Comparison of ENCODE assay signal across 29 cellular contexts in genomic region chr13:28958018-28958417, GRCh38.
"Had no signal": no experiment of that assay in that cellular context is flagged by ENCODE, and none has a peak within 500 bp of the region (broad histone marks: within the 10 kb centered on the region; RNA-seq: fewer than 3 reads in every experiment).

No MANE protein-coding gene starts in this region.

- DNase-seq: activated CD4-positive, alpha-beta memory T cell treated with anti-CD3 and anti-CD28 coated beads, Interleukin-2, amount 10 ng/mL, durations not matched to agents 7 days and 5 days; activated CD4-positive, alpha-beta T cell treated with anti-CD3 and anti-CD28 coated beads for 36 hours; activated CD4-positive, alpha-beta T cell treated with anti-CD3 and anti-CD28 coated beads, Interleukin-2, amount 10 ng/mL, durations not matched to agents 7 days and 5 days; activated CD4-positive, alpha-beta T cell treated with anti-CD3 and anti-CD28 coated beads, Interleukin-2, amount 50 U/mL, for 4 hours; activated CD4-positive, CD25-positive, alpha-beta regulatory T cell; activated CD4-positive, CD25-positive, alpha-beta regulatory T cell treated with anti-CD3 and anti-CD28 coated beads, Interleukin-2, amount 50 U/mL, for 72 hours; activated CD8-positive, alpha-beta memory T cell treated with anti-CD3 and anti-CD28 coated beads, Interleukin-2, amount 50 U/mL, for 48 hours; activated effector memory CD4-positive, alpha-beta T cell treated with Interleukin-2 at 50 U/mL for 16 hours; activated gamma-delta T cell treated with Interleukin-2 at 50 U/mL for 16 hours; activated naive CD4-positive, alpha-beta T cell treated with anti-CD3 and anti-CD28 coated beads, Interleukin-2, amount 50 U/mL, for 16 hours; activated naive CD4-positive, alpha-beta T cell treated with Interleukin-2 at 50 U/mL for 16 hours; activated T-cell treated with anti-CD3 and anti-CD28 coated beads for 4 hours; activated T-cell treated with anti-CD3 and anti-CD28 coated beads, Interleukin-2, amount 50 U/mL, for 24 hours; amniotic stem cell; central memory CD4-positive, alpha-beta T cell; cortex of kidney; dermis blood vessel endothelial cell; effector CD4-positive, alpha-beta T cell; effector memory CD8-positive, alpha-beta T cell; erythroblast; foreskin keratinocyte; gastrocnemius medialis; glutamatergic neuron; heart right ventricle; T-helper 1 cell; T-helper 2 cell had no signal

- H3K9me3 ChIP-seq: esophagus muscularis mucosa, gastrocnemius medialis had no signal

- H3K27ac Mint-ChIP-seq: activated CD4-positive, alpha-beta memory T cell treated with anti-CD3 and anti-CD28 coated beads, Interleukin-2, amount 10 ng/mL, durations not matched to agents 7 days and 5 days; activated CD4-positive, alpha-beta T cell treated with anti-CD3 and anti-CD28 coated beads for 36 hours; activated CD4-positive, alpha-beta T cell treated with anti-CD3 and anti-CD28 coated beads, Interleukin-2, amount 10 ng/mL, durations not matched to agents 7 days and 5 days; activated naive CD8-positive, alpha-beta T cell; activated T-cell treated with anti-CD3 and anti-CD28 coated beads, Interleukin-2, amount 50 U/mL, for 24 hours; activated T-helper 17 cell treated with anti-CD3 and anti-CD28 coated beads, Interleukin-2, amount 50 U/mL, for 72 hours; effector memory CD8-positive, alpha-beta T cell had no signal

- H3K4me1 ChIP-seq: esophagus muscularis mucosa, foreskin keratinocyte, gastrocnemius medialis had no signal

- H3K27ac ChIP-seq: esophagus muscularis mucosa, foreskin keratinocyte, gastrocnemius medialis had no signal

- H3K4me3 ChIP-seq: esophagus muscularis mucosa, gastrocnemius medialis, heart right ventricle had no signal

- H3K4me1 Mint-ChIP-seq: activated CD4-positive, alpha-beta memory T cell treated with anti-CD3 and anti-CD28 coated beads, Interleukin-2, amount 10 ng/mL, durations not matched to agents 7 days and 5 days; activated CD4-positive, alpha-beta T cell treated with anti-CD3 and anti-CD28 coated beads for 36 hours; activated CD4-positive, alpha-beta T cell treated with anti-CD3 and anti-CD28 coated beads, Interleukin-2, amount 10 ng/mL, durations not matched to agents 7 days and 5 days had no signal

- H3K36me3 ChIP-seq: esophagus muscularis mucosa, gastrocnemius medialis, heart right ventricle had no signal

- H3K27me3 Mint-ChIP-seq: activated CD4-positive, alpha-beta T cell treated with anti-CD3 and anti-CD28 coated beads, Interleukin-2, amount 10 ng/mL, durations not matched to agents 7 days and 5 days; activated naive CD8-positive, alpha-beta T cell; activated T-cell treated with anti-CD3 and anti-CD28 coated beads, Interleukin-2, amount 50 U/mL, for 24 hours; activated T-helper 17 cell treated with anti-CD3 and anti-CD28 coated beads, Interleukin-2, amount 50 U/mL, for 72 hours; effector memory CD8-positive, alpha-beta T cell had no signal

- H3K4me3 Mint-ChIP-seq: activated CD4-positive, alpha-beta memory T cell treated with anti-CD3 and anti-CD28 coated beads, Interleukin-2, amount 10 ng/mL, durations not matched to agents 7 days and 5 days; activated CD4-positive, alpha-beta T cell treated with anti-CD3 and anti-CD28 coated beads for 36 hours; activated CD4-positive, alpha-beta T cell treated with anti-CD3 and anti-CD28 coated beads, Interleukin-2, amount 10 ng/mL, durations not matched to agents 7 days and 5 days; activated naive CD8-positive, alpha-beta T cell; activated T-cell treated with anti-CD3 and anti-CD28 coated beads, Interleukin-2, amount 50 U/mL, for 24 hours; activated T-helper 17 cell treated with anti-CD3 and anti-CD28 coated beads, Interleukin-2, amount 50 U/mL, for 72 hours; effector memory CD8-positive, alpha-beta T cell had no signal

- ATAC-seq: activated CD4-positive, alpha-beta T cell treated with anti-CD3 and anti-CD28 coated beads for 36 hours; activated T-helper 17 cell treated with anti-CD3 and anti-CD28 coated beads, Interleukin-2, amount 50 U/mL, for 72 hours; effector memory CD8-positive, alpha-beta T cell; foreskin keratinocyte; gastrocnemius medialis had no signal

- H3K36me3 Mint-ChIP-seq: activated naive CD8-positive, alpha-beta T cell had no signal

- H3K27me3 ChIP-seq: esophagus muscularis mucosa, foreskin keratinocyte, gastrocnemius medialis, heart right ventricle had no signal
